8 cellular contexts compared by ENCODE assay signal in the genomic region with DNA sequence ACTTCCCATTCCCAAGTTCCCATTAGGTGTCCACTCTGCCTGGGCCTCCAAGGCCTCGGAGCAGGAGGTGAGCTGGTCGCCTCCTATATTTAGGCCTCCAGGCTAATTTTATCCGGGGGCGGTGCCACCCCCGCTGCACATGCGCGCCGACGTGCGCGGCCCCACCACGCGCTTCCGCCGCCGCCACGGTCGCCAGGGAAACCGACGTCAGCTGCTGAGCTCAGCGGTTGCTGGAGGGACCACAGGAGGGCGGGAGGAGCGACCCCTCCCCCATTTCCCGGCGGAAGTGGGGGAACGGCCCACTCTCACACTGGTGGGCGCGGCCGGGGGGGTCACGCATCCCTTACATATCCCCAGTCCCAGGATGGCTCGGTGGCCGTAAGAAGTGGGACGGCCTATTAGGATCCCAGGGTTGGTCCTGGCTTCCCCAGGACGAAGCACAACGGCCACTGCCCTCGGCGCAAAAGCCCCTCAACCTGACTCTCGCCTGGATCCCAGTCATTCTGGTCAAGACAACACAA. TPM values are rescaled to one million over a fixed set of nuclear protein-coding genes. Genes with fewer than 3 reads are reported as not detected.
A peak's percentile ranks its signal among the peaks of the same experiment; 100 is the strongest.
DNase-seq lines count a peak whose midpoint lies in the region; ATAC-seq and TF ChIP-seq lines count a peak whose summit lies in the region.

No MANE protein-coding gene starts in this region.

- no peak overlapping the region for H3K27ac Mint-ChIP-seq in activated naive CD8-positive, alpha-beta T cell treated with anti-CD3 and anti-CD28 coated beads, Interleukin-2, amount 10 ng/mL, durations not matched to agents 7 days and 5 days
- H3K27ac Mint-ChIP-seq in osteocyte (ENCODE audit: unreplicated experiment), result peak overlapping the region; percentile 41

- H3K4me1 Mint-ChIP-seq in activated naive CD8-positive, alpha-beta T cell treated with anti-CD3 and anti-CD28 coated beads, Interleukin-2, amount 10 ng/mL, durations not matched to agents 7 days and 5 days, result peaks cover 37% of the 10 kb centered on the region
- peaks cover 46% of the 10 kb centered on the region for H3K4me1 Mint-ChIP-seq in osteocyte (ENCODE audit: unreplicated experiment)

- intact Hi-C loops in Right ventricle myocardium inferior (cut with DNase I), result loop anchor here (5.0 to 10.0 kb wide), 2 partner anchors 296 to 669 kb away; a partner anchor contains a TSS
- intact Hi-C loops in testis (cut with DNase I; ENCODE audit: low total_unique reads), result loop anchor here (5.0 kb wide), 1 partner anchor 309 kb away; no protein-coding TSS in a partner anchor

- TF ChIP-seq POLR2A in GM19193 (IDR thresholded peaks at IDR 0.05; ENCODE audit: extremely low read depth, insufficient read depth, insufficient read length), result peak; percentile 29
- no peak for TF ChIP-seq POLR2A in testis (IDR thresholded peaks at IDR 0.05)

- peaks cover 9% of the 10 kb centered on the region for H3K36me3 Mint-ChIP-seq in activated naive CD8-positive, alpha-beta T cell treated with anti-CD3 and anti-CD28 coated beads, Interleukin-2, amount 10 ng/mL, durations not matched to agents 7 days and 5 days
- peaks cover 26% of the 10 kb centered on the region for H3K36me3 Mint-ChIP-seq in osteocyte (ENCODE audit: unreplicated experiment)

- H3K27me3 ChIP-seq in HL-60 (ENCODE audit: insufficient read depth, poor library complexity, severe bottlenecking) (no peaks in the 10 kb centered on the region), testis (no peaks in the 10 kb centered on the region)

- WGBS in testis, 2 donors, result 0 to 1% methylated on average over 25 to 38 of the region's 38 CpGs

- H3K27ac ChIP-seq in HL-60 (replicated peaks) (peak overlapping the region; percentile 56), SK-N-MC (peak overlapping the region; percentile 59), testis (peak overlapping the region; percentile 99 to 100)

- no peaks in the 10 kb centered on the region for H3K27me3 Mint-ChIP-seq in activated naive CD8-positive, alpha-beta T cell treated with anti-CD3 and anti-CD28 coated beads, Interleukin-2, amount 10 ng/mL, durations not matched to agents 7 days and 5 days
- H3K27me3 Mint-ChIP-seq in osteocyte (ENCODE audit: unreplicated experiment), result no peaks in the 10 kb centered on the region

- peak; percentile 92 for DNase-seq in AG20443 (ENCODE audit: low spot score)
- DNase-seq in HL-60 (ENCODE audit: low read depth in 1 of 2, low spot score in 1 of 2), result peak in 1 of 2 experiments; percentile 51
- no peak for DNase-seq in SK-N-MC (ENCODE audit: low read depth, low spot score)
- DNase-seq in activated naive CD8-positive, alpha-beta T cell treated with anti-CD3 and anti-CD28 coated beads, Interleukin-2, amount 10 ng/mL, durations not matched to agents 7 days and 5 days, result peak; percentile 94
- DNase-seq in Right ventricle myocardium inferior (ENCODE audit: missing footprints), result peak; percentile 95
- DNase-seq in osteocyte (ENCODE audit: extremely low spot score, unreplicated experiment), result peak; percentile 94
- DNase-seq in testis, result peak; percentile 93

- peak overlapping the region; percentile 79 for H3K9ac ChIP-seq in SK-N-MC (ENCODE audit: insufficient read length)

- H3K36me3 ChIP-seq in SK-N-MC (ENCODE audit: insufficient read depth, low read length) (peaks cover 37% of the 10 kb centered on the region; the same call in 1 of the 2 replicates), testis (ENCODE audit: low read depth, missing control alignments) (no peaks in the 10 kb centered on the region)

- ATAC-seq in activated naive CD8-positive, alpha-beta T cell treated with anti-CD3 and anti-CD28 coated beads, Interleukin-2, amount 10 ng/mL, durations not matched to agents 7 days and 5 days (ENCODE audit: low read depth), result peak; percentile 31
- ATAC-seq in Right ventricle myocardium inferior, result peak; percentile 40

- H3K9me3 Mint-ChIP-seq in activated naive CD8-positive, alpha-beta T cell treated with anti-CD3 and anti-CD28 coated beads, Interleukin-2, amount 10 ng/mL, durations not matched to agents 7 days and 5 days, result no peaks in the 10 kb centered on the region
- no peaks in the 10 kb centered on the region for H3K9me3 Mint-ChIP-seq in osteocyte (ENCODE audit: unreplicated experiment)

- POLR2A ChIA-PET in activated naive CD8-positive, alpha-beta T cell treated with anti-CD3 and anti-CD28 coated beads, Interleukin-2, amount 10 ng/mL, durations not matched to agents 7 days and 5 days (lab: Charles Lee), result interaction anchor here (0.7 to 14.8 kb wide), 10 partner anchors 10 to 98 kb away, joined by 3 to 384 read pairs (median 4); a partner anchor contains a TSS

- no peaks in the 10 kb centered on the region for H3K9me3 ChIP-seq in SK-N-MC (ENCODE audit: low read depth, low read length)
- H3K9me3 ChIP-seq in testis, result no peaks in the 10 kb centered on the region

- peak overlapping the region; percentile 95 for H3K4me3 Mint-ChIP-seq in activated naive CD8-positive, alpha-beta T cell treated with anti-CD3 and anti-CD28 coated beads, Interleukin-2, amount 10 ng/mL, durations not matched to agents 7 days and 5 days
- peak overlapping the region; percentile 91 for H3K4me3 Mint-ChIP-seq in osteocyte (ENCODE audit: unreplicated experiment)

- TF ChIP-seq CTCF in HL-60 (IDR thresholded peaks at IDR 0.05; ENCODE audit: insufficient read depth, low read length) (no peak), osteocyte (IDR thresholded peaks at IDR 0.05) (no peak), testis (IDR thresholded peaks at IDR 0.05) (peak in 1 of 3 experiments; percentile 14)

- peak overlapping the region; percentile 49 for H3K4me3 ChIP-seq in HL-60 (replicated peaks; ENCODE audit: insufficient read depth, low read length)
- peak overlapping the region; percentile 97 for H3K4me3 ChIP-seq in SK-N-MC
- peak overlapping the region; percentile 73 to 99 for H3K4me3 ChIP-seq in testis

- H3K4me1 ChIP-seq in testis, result peaks cover 37% of the 10 kb centered on the region

RNA-seq across cellular contexts. Expression of a gene that starts 1.0 kb away (rescaled TPM):
- total RNA-seq in activated naive CD8-positive, alpha-beta T cell treated with anti-CD3 and anti-CD28 coated beads, Interleukin-2, amount 10 ng/mL, durations not matched to agents 7 days and 5 days, result 10 to 100 TPM; 52.7 to 53.6 TPM
- 124 TPM for total RNA-seq in Right ventricle myocardium inferior
- total RNA-seq in osteocyte, result 106 and 173 TPM in 2 replicates
- 100 to 1,000 TPM in 1 of 2 donors, 10 to 100 TPM in 1; 96.0 to 119 TPM for total RNA-seq in testis
- 55.1 TPM for polyA plus RNA-seq in testis (ENCODE audit: insufficient read depth, low read depth, low replicate concordance)

RNA-seq across cellular contexts. Expression of a gene that starts 11.6 kb away (rescaled TPM):
- 100 to 1,000 TPM; 116 to 118 TPM for total RNA-seq in activated naive CD8-positive, alpha-beta T cell treated with anti-CD3 and anti-CD28 coated beads, Interleukin-2, amount 10 ng/mL, durations not matched to agents 7 days and 5 days
- total RNA-seq in Right ventricle myocardium inferior, result 56.6 TPM
- total RNA-seq in osteocyte, result 57.2 and 70.0 TPM in 2 replicates
- total RNA-seq in testis, result 10 to 100 TPM; 66.3 to 76.5 TPM
- polyA plus RNA-seq in testis (ENCODE audit: insufficient read depth, low read depth, low replicate concordance), result 116 TPM

RNA-seq across cellular contexts. Expression of a gene that starts 25.0 kb away (rescaled TPM):
- total RNA-seq in activated naive CD8-positive, alpha-beta T cell treated with anti-CD3 and anti-CD28 coated beads, Interleukin-2, amount 10 ng/mL, durations not matched to agents 7 days and 5 days, result 10 to 100 TPM; 39.5 to 46.4 TPM
- total RNA-seq in Right ventricle myocardium inferior (6.7 TPM), osteocyte (8.4 and 10.5 TPM in 2 replicates), testis (10 to 100 TPM; 17.2 to 23.2 TPM)
- 31.8 TPM for polyA plus RNA-seq in testis (ENCODE audit: insufficient read depth, low read depth, low replicate concordance)

RNA-seq across cellular contexts. Expression of a gene that starts 27.3 kb away (rescaled TPM):
- under 1 TPM; 0.23 to 0.75 TPM for total RNA-seq in activated naive CD8-positive, alpha-beta T cell treated with anti-CD3 and anti-CD28 coated beads, Interleukin-2, amount 10 ng/mL, durations not matched to agents 7 days and 5 days
- total RNA-seq in Right ventricle myocardium inferior, result not detected
- total RNA-seq in osteocyte, result 2.0 and 2.3 TPM in 2 replicates
- under 1 TPM in 1 of 2 donors, not detected in 1; 0.31 TPM for total RNA-seq in testis
- polyA plus RNA-seq in testis (ENCODE audit: insufficient read depth, low read depth, low replicate concordance), result 0.25 TPM

RNA-seq across cellular contexts. Expression of a gene that starts 32.9 kb away (rescaled TPM):
- total RNA-seq in activated naive CD8-positive, alpha-beta T cell treated with anti-CD3 and anti-CD28 coated beads, Interleukin-2, amount 10 ng/mL, durations not matched to agents 7 days and 5 days, result not detected
- total RNA-seq in Right ventricle myocardium inferior (not detected), osteocyte (not detected in 2 replicates), testis (1 to 10 TPM; 2.2 to 4.3 TPM)
- 2.7 TPM for polyA plus RNA-seq in testis (ENCODE audit: insufficient read depth, low read depth, low replicate concordance)
